ENCODE assay signal across 8 cellular contexts in the genomic region with DNA sequence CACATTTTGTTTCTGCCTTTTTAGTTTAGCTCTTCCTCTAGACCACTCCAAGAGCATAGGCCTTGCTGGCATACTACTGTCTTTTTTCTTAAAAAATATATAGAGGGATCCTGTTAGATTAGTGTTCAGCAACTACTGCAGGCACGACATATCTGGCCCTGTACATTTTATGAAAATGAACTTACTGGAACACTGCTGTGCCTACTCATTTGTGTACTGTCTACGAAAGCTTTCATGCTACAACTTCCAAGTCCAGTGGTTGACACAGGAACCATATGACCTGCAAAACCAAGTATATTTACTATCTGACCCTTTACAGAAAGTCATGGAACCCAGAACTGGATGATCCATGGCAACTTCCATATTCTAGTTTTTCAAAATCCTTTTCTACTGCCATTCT.
"Had no signal": no experiment of that assay in that cellular context is flagged by ENCODE, and none has a peak within 500 bp of the region (broad histone marks: within the 10 kb centered on the region; RNA-seq: fewer than 3 reads in every experiment).

No MANE protein-coding gene starts in this region.

- H3K27ac Mint-ChIP-seq: IgD-negative memory B cell had no signal

- H3K9me3 Mint-ChIP-seq: IgD-negative memory B cell had no signal

- DNase-seq: IMR-90, KBM-7, KG1 had no signal

- H3K4me3 ChIP-seq: K562 had no signal

- H3K4me3 Mint-ChIP-seq: IgD-negative memory B cell had no signal

- H3K36me3 Mint-ChIP-seq: IgD-negative memory B cell had no signal

- ATAC-seq: HepG2, K562 had no signal

- H3K27ac ChIP-seq: HL-60, KMS-11 had no signal
